14 cellular contexts compared by ENCODE assay signal in genomic region chr12:114391088-114391487, GRCh38. TPM values are rescaled to one million over a fixed set of nuclear protein-coding genes. Genes with fewer than 3 reads are reported as not detected.
DNase-seq lines count a peak whose midpoint lies in the region; ATAC-seq and TF ChIP-seq lines count a peak whose summit lies in the region.
"Had no signal": no experiment of that assay in that cellular context is flagged by ENCODE, and none has a peak within 500 bp of the region (broad histone marks: within the 10 kb centered on the region; RNA-seq: fewer than 3 reads in every experiment).

No MANE protein-coding gene starts in this region.

- H3K4me3 Mint-ChIP-seq in activated T-helper 1 cell treated with anti-CD3 and anti-CD28 coated beads, Interleukin-12 subunit alpha, Interleukin-12 subunit beta, Interleukin-2, Interleukin-4 antibody, amounts not matched to agents 30 ng/mL and 10 ng/mL and 1 ng/mL, durations not matched to agents 14 hours and 24 hours and 36 hours, result no peak overlapping the region
- H3K4me3 Mint-ChIP-seq: CD8-positive, alpha-beta T cell; IgD-negative memory B cell had no signal

- H3K79me2 ChIP-seq in OCI-LY7 (ENCODE audit: insufficient read depth, low read depth, low read length), result no peaks in the 10 kb centered on the region

- no peak for TF ChIP-seq POLR2A in gastroesophageal sphincter (IDR thresholded peaks at IDR 0.05)

- POLR2A ChIA-PET in OCI-LY7 (lab: Charles Lee), result no interaction called here

- peaks cover 27% of the 10 kb centered on the region for H3K27me3 Mint-ChIP-seq in activated T-helper 1 cell treated with anti-CD3 and anti-CD28 coated beads, Interleukin-12 subunit alpha, Interleukin-12 subunit beta, Interleukin-2, Interleukin-4 antibody, amounts not matched to agents 30 ng/mL and 10 ng/mL and 1 ng/mL, durations not matched to agents 14 hours and 24 hours and 36 hours (ENCODE audit: insufficient read depth)

- TF ChIP-seq EP300 in gastroesophageal sphincter (IDR thresholded peaks at IDR 0.05), result no peak

- DNase-seq in AG08396 (ENCODE audit: low spot score) (peak; percentile 46), EH (ENCODE audit: low read depth) (peak; percentile 43), epidermal melanocyte (ENCODE audit: insufficient read length, low spot score) (no peak), OCI-LY7 (ENCODE audit: low spot score) (no peak)
- no peak for DNase-seq in activated T-helper 1 cell treated with anti-CD3 and anti-CD28 coated beads, Interleukin-12 subunit alpha, Interleukin-12 subunit beta, Interleukin-2, Interleukin-4 antibody, amounts not matched to agents 30 ng/mL and 10 ng/mL and 1 ng/mL, durations not matched to agents 14 hours and 24 hours and 36 hours (ENCODE audit: low spot score)
- DNase-seq: Caco-2; CD8-positive, alpha-beta T cell; DND-41; GF-D8 had no signal

- H3K36me3 ChIP-seq in gastroesophageal sphincter, result peaks cover 0 to 47% of the 10 kb centered on the region in 2 donors
- no peaks in the 10 kb centered on the region for H3K36me3 ChIP-seq in OCI-LY7 (ENCODE audit: insufficient read depth, low read length)

- CTCF ChIA-PET in OCI-LY7 (lab: Charles Lee; ENCODE audit: unreplicated experiment), result no interaction called here

- no peak for ATAC-seq in gastroesophageal sphincter
- ATAC-seq: CD8-positive, alpha-beta T cell had no signal

- H3K4me3 ChIP-seq in gastroesophageal sphincter (no peak overlapping the region), OCI-LY7 (ENCODE audit: low read depth, low read length, poor library complexity, severe bottlenecking) (no peak overlapping the region)

- no peak overlapping the region for H2AFZ ChIP-seq in OCI-LY7 (ENCODE audit: low read length)

- H3K27ac ChIP-seq in VCaP (peak overlapping the region; percentile 25; the same call in 1 of the 2 replicates), gastroesophageal sphincter (peak overlapping the region in 3 of 4 donors; percentile 5 to 41 (median 25)), OCI-LY7 (ENCODE audit: low read depth, low read length, poor library complexity, severe bottlenecking) (no peak overlapping the region)

- no TSS peak for BruUV-seq in OCI-LY7 (replicated peaks; lab: Mats Ljungman, UMichigan)

- peaks cover 10% of the 10 kb centered on the region for H3K27me3 ChIP-seq in gastroesophageal sphincter

- no peak overlapping the region for H3K4me2 ChIP-seq in OCI-LY7 (ENCODE audit: low read length)

- H3K27ac Mint-ChIP-seq in activated T-helper 1 cell treated with anti-CD3 and anti-CD28 coated beads, Interleukin-12 subunit alpha, Interleukin-12 subunit beta, Interleukin-2, Interleukin-4 antibody, amounts not matched to agents 30 ng/mL and 10 ng/mL and 1 ng/mL, durations not matched to agents 14 hours and 24 hours and 36 hours, result no peak overlapping the region
- H3K27ac Mint-ChIP-seq: CD14-positive monocyte; CD8-positive, alpha-beta T cell; IgD-negative memory B cell had no signal

- H3K9me3 ChIP-seq in gastroesophageal sphincter (no peaks in the 10 kb centered on the region), OCI-LY7 (ENCODE audit: low read length) (no peaks in the 10 kb centered on the region)
- H3K9me3 ChIP-seq: Caco-2 had no signal

- peaks cover 0 to 61% (median 6%) of the 10 kb centered on the region in 3 donors for H3K4me1 ChIP-seq in gastroesophageal sphincter
- no peaks in the 10 kb centered on the region for H3K4me1 ChIP-seq in OCI-LY7 (ENCODE audit: insufficient read depth, low read length, poor library complexity, severe bottlenecking)
- H3K4me1 ChIP-seq: Caco-2 had no signal

- H3K4me1 Mint-ChIP-seq in activated T-helper 1 cell treated with anti-CD3 and anti-CD28 coated beads, Interleukin-12 subunit alpha, Interleukin-12 subunit beta, Interleukin-2, Interleukin-4 antibody, amounts not matched to agents 30 ng/mL and 10 ng/mL and 1 ng/mL, durations not matched to agents 14 hours and 24 hours and 36 hours (ENCODE audit: low read depth), result no peaks in the 10 kb centered on the region
- H3K4me1 Mint-ChIP-seq: CD14-positive monocyte, IgD-negative memory B cell had no signal

- no peaks in the 10 kb centered on the region for H3K9me3 Mint-ChIP-seq in activated T-helper 1 cell treated with anti-CD3 and anti-CD28 coated beads, Interleukin-12 subunit alpha, Interleukin-12 subunit beta, Interleukin-2, Interleukin-4 antibody, amounts not matched to agents 30 ng/mL and 10 ng/mL and 1 ng/mL, durations not matched to agents 14 hours and 24 hours and 36 hours
- H3K9me3 Mint-ChIP-seq: CD8-positive, alpha-beta T cell had no signal

- TF ChIP-seq CTCF in VCaP (conservative IDR thresholded peaks at IDR 0.05), result no peak
- no peak for TF ChIP-seq CTCF in gastroesophageal sphincter (IDR thresholded peaks at IDR 0.05)
- no peak for TF ChIP-seq CTCF in OCI-LY7 (conservative IDR thresholded peaks at IDR 0.05; ENCODE audit: low read length)

- 14 to 16% methylated on average over 3 to 4 of the region's 4 CpGs for WGBS in gastroesophageal sphincter (ENCODE audit: low coverage in 1 of 2), 2 donors

- no peaks in the 10 kb centered on the region for H4K20me1 ChIP-seq in OCI-LY7 (ENCODE audit: insufficient read depth, low read length)

- intact Hi-C loops in activated T-helper 1 cell treated with anti-CD3 and anti-CD28 coated beads, Interleukin-12 subunit alpha, Interleukin-12 subunit beta, Interleukin-2, Interleukin-4 antibody, amounts not matched to agents 30 ng/mL and 10 ng/mL and 1 ng/mL, durations not matched to agents 14 hours and 24 hours and 36 hours (cut with micrococcal nuclease), result no loop called here
- intact Hi-C loops in OCI-LY7 (cut with micrococcal nuclease; ENCODE audit: unreplicated experiment), result no loop called here

- H3K36me3 Mint-ChIP-seq in activated T-helper 1 cell treated with anti-CD3 and anti-CD28 coated beads, Interleukin-12 subunit alpha, Interleukin-12 subunit beta, Interleukin-2, Interleukin-4 antibody, amounts not matched to agents 30 ng/mL and 10 ng/mL and 1 ng/mL, durations not matched to agents 14 hours and 24 hours and 36 hours (ENCODE audit: low read depth), result no peaks in the 10 kb centered on the region
- H3K36me3 Mint-ChIP-seq: CD14-positive monocyte; CD8-positive, alpha-beta T cell had no signal

- H3K9me2 ChIP-seq in OCI-LY7 (ENCODE audit: insufficient read depth, low read length), result no peaks in the 10 kb centered on the region

RNA-seq across cellular contexts. Expression of gene TBX5, which starts 14.9 kb away (rescaled TPM):
- total RNA-seq in gastroesophageal sphincter, result 10 to 100 TPM in 3 of 4 donors, 1 to 10 TPM in 1; 8.6 to 38.8 (median 28.0) TPM
- not detected in 2 replicates for total RNA-seq in activated T-helper 1 cell treated with anti-CD3 and anti-CD28 coated beads, Interleukin-12 subunit alpha, Interleukin-12 subunit beta, Interleukin-2, Interleukin-4 antibody, amounts not matched to agents 30 ng/mL and 10 ng/mL and 1 ng/mL, durations not matched to agents 14 hours and 24 hours and 36 hours
- total RNA-seq in OCI-LY7 (2014; rRNA removed; shearing (Covaris generic)), result not detected in 2 replicates
- total RNA-seq in OCI-LY7 (2022), result not detected in 2 replicates
- total RNA-seq: Caco-2; CD8-positive, alpha-beta T cell; HT-29 had no signal

Comparison
In these comparisons a context has a peak if more than half of its experiments do, and no peak if none do; other contexts are left out.
1. DNase-seq: peak in AG08396 (single experiment) and EH (single experiment); none in activated T-helper 1 cell treated with anti-CD3 and anti-CD28 coated beads, Interleukin-12 subunit alpha, Interleukin-12 subunit beta, Interleukin-2, Interleukin-4 antibody, amounts not matched to agents 30 ng/mL and 10 ng/mL and 1 ng/mL, durations not matched to agents 14 hours and 24 hours and 36 hours (single experiment), epidermal melanocyte (single experiment) and OCI-LY7 (single experiment).